In genomic region chr2:5756266-5756665, GRCh38 we compare ENCODE assay signal across 15 cellular contexts.
A peak's percentile ranks its signal among the peaks of the same experiment; 100 is the strongest.
DNase-seq lines count a peak whose midpoint lies in the region; ATAC-seq and TF ChIP-seq lines count a peak whose summit lies in the region.
"Had no signal": no experiment of that assay in that cellular context is flagged by ENCODE, and none has a peak within 500 bp of the region (broad histone marks: within the 10 kb centered on the region; RNA-seq: fewer than 3 reads in every experiment).

No MANE protein-coding gene starts in this region.

- H2BK5ac ChIP-seq in neuronal stem cell (ENCODE audit: low read length), result no peak overlapping the region

- H2AFZ ChIP-seq in neuronal stem cell (ENCODE audit: low read length), result peak overlapping the region; percentile 56

- no peak for ATAC-seq in HG03469 (IDR thresholded peaks at IDR 0.05; ENCODE audit: unreplicated experiment)
- ATAC-seq in natural killer cell treated with Interleukin-12 subunit alpha and Interleukin-12 subunit beta and Interleukin-15 and Interleukin-18, amount 100 ng/mL, for 72 hours, result no peak
- ATAC-seq: CD8-positive, alpha-beta T cell; HepG2 had no signal

- TF ChIP-seq CTCF in type B pancreatic cell (conservative IDR thresholded peaks at IDR 0.05), result no peak

- no peaks in the 10 kb centered on the region for H3K36me3 Mint-ChIP-seq in type B pancreatic cell
- no peaks in the 10 kb centered on the region for H3K36me3 Mint-ChIP-seq in natural killer cell treated with Interleukin-12 subunit alpha and Interleukin-12 subunit beta and Interleukin-15 and Interleukin-18, amount 100 ng/mL, for 72 hours
- H3K36me3 Mint-ChIP-seq in activated CD4-positive, alpha-beta T cell treated with anti-CD3 and anti-CD28 coated beads, Interleukin-2, amount 10 ng/mL, durations not matched to agents 7 days and 5 days (ENCODE audit: low read depth), result no peaks in the 10 kb centered on the region
- H3K36me3 Mint-ChIP-seq: CD14-positive monocyte; CD8-positive, alpha-beta T cell had no signal

- DNase-seq in NCI-H82 (lab: John Stamatoyannopoulos, UW), result peak; percentile 50
- no peak for DNase-seq in NCI-H82 treated with DMSO at 0.1 percent for 48 hours (lab: John Stamatoyannopoulos, UW; ENCODE audit: unreplicated experiment)
- peak; percentile 85 for DNase-seq in left kidney (ENCODE audit: low read depth, low spot score)
- no peak for DNase-seq in neuronal stem cell (ENCODE audit: low spot score)
- DNase-seq in type B pancreatic cell (ENCODE audit: extremely low spot score, unreplicated experiment), result no peak
- no peak for DNase-seq in natural killer cell treated with Interleukin-12 subunit alpha and Interleukin-12 subunit beta and Interleukin-15 and Interleukin-18, amount 100 ng/mL, for 72 hours (ENCODE audit: low spot score)
- DNase-seq in activated CD4-positive, alpha-beta T cell treated with anti-CD3 and anti-CD28 coated beads, Interleukin-2, amount 10 ng/mL, durations not matched to agents 7 days and 5 days, result no peak
- DNase-seq: Caco-2; CD8-positive, alpha-beta T cell; DND-41; GF-D8 had no signal

- H2BK15ac ChIP-seq in neuronal stem cell (ENCODE audit: low read length), result no peak overlapping the region

- H3K4me1 ChIP-seq in neuronal stem cell (ENCODE audit: control insufficient read depth in 2 of 2, insufficient read depth in 1 of 2, low read depth in 1 of 2, low read length in 2 of 2), result peaks cover 9% of the 10 kb centered on the region in 2 donors
- H3K4me1 ChIP-seq: Caco-2 had no signal

- no peak overlapping the region for H2AK5ac ChIP-seq in neuronal stem cell (ENCODE audit: low read depth, low read length)

- H3K27me3 Mint-ChIP-seq in type B pancreatic cell, result peaks cover 4% of the 10 kb centered on the region
- H3K27me3 Mint-ChIP-seq in natural killer cell treated with Interleukin-12 subunit alpha and Interleukin-12 subunit beta and Interleukin-15 and Interleukin-18, amount 100 ng/mL, for 72 hours, result no peaks in the 10 kb centered on the region
- H3K27me3 Mint-ChIP-seq in activated CD4-positive, alpha-beta T cell treated with anti-CD3 and anti-CD28 coated beads, Interleukin-2, amount 10 ng/mL, durations not matched to agents 7 days and 5 days, result no peaks in the 10 kb centered on the region

- no peak overlapping the region for H2BK120ac ChIP-seq in neuronal stem cell (ENCODE audit: low read depth, low read length)

- peak overlapping the region; percentile 76 for H3K4me3 Mint-ChIP-seq in type B pancreatic cell
- no peak overlapping the region for H3K4me3 Mint-ChIP-seq in natural killer cell treated with Interleukin-12 subunit alpha and Interleukin-12 subunit beta and Interleukin-15 and Interleukin-18, amount 100 ng/mL, for 72 hours
- no peak overlapping the region for H3K4me3 Mint-ChIP-seq in activated CD4-positive, alpha-beta T cell treated with anti-CD3 and anti-CD28 coated beads, Interleukin-2, amount 10 ng/mL, durations not matched to agents 7 days and 5 days
- H3K4me3 Mint-ChIP-seq: CD14-positive monocyte; CD8-positive, alpha-beta T cell had no signal

- POLR2A ChIA-PET in activated CD4-positive, alpha-beta T cell treated with anti-CD3 and anti-CD28 coated beads, Interleukin-2, amount 10 ng/mL, durations not matched to agents 7 days and 5 days (lab: Charles Lee), result no interaction called here

- no peak overlapping the region for H3K23ac ChIP-seq in neuronal stem cell (ENCODE audit: low read depth, low read length, poor library complexity)

- no peak overlapping the region for H3K14ac ChIP-seq in neuronal stem cell (ENCODE audit: low read length)

- H3K9me3 Mint-ChIP-seq in type B pancreatic cell, result peaks cover 8% of the 10 kb centered on the region
- peaks cover 7% of the 10 kb centered on the region for H3K9me3 Mint-ChIP-seq in natural killer cell treated with Interleukin-12 subunit alpha and Interleukin-12 subunit beta and Interleukin-15 and Interleukin-18, amount 100 ng/mL, for 72 hours
- no peaks in the 10 kb centered on the region for H3K9me3 Mint-ChIP-seq in activated CD4-positive, alpha-beta T cell treated with anti-CD3 and anti-CD28 coated beads, Interleukin-2, amount 10 ng/mL, durations not matched to agents 7 days and 5 days
- H3K9me3 Mint-ChIP-seq: CD8-positive, alpha-beta T cell had no signal

- H3K9ac ChIP-seq in neuronal stem cell (ENCODE audit: low read depth, low read length, poor library complexity), result no peak overlapping the region

- H3K4me2 ChIP-seq in neuronal stem cell (ENCODE audit: insufficient read depth, low read length, poor library complexity, severe bottlenecking), result no peak overlapping the region

- no peak overlapping the region for H3K18ac ChIP-seq in neuronal stem cell (ENCODE audit: low read length)

- no peaks in the 10 kb centered on the region for H3K27me3 ChIP-seq in neuronal stem cell (ENCODE audit: control insufficient read depth in 3 of 3, insufficient read depth in 3 of 3, low read depth in 1 of 3, low read length in 3 of 3)

- no peak overlapping the region for H3K4ac ChIP-seq in neuronal stem cell (ENCODE audit: low read length)

- no peak overlapping the region for H3K27ac ChIP-seq in neuronal stem cell (replicated peaks; ENCODE audit: low read length)
- H3K27ac ChIP-seq: 22Rv1 had no signal

- H3K36me3 ChIP-seq in neuronal stem cell (replicated peaks in 1 of 2; ENCODE audit: control insufficient read depth in 2 of 2, insufficient read depth in 2 of 2, low read length in 2 of 2), result no peaks in the 10 kb centered on the region

- no peak overlapping the region for H2BK12ac ChIP-seq in neuronal stem cell (ENCODE audit: low read length)

- peak overlapping the region; percentile 77 for H3K27ac Mint-ChIP-seq in type B pancreatic cell
- no peak overlapping the region for H3K27ac Mint-ChIP-seq in natural killer cell treated with Interleukin-12 subunit alpha and Interleukin-12 subunit beta and Interleukin-15 and Interleukin-18, amount 100 ng/mL, for 72 hours
- no peak overlapping the region for H3K27ac Mint-ChIP-seq in activated CD4-positive, alpha-beta T cell treated with anti-CD3 and anti-CD28 coated beads, Interleukin-2, amount 10 ng/mL, durations not matched to agents 7 days and 5 days
- H3K27ac Mint-ChIP-seq: CD14-positive monocyte; CD8-positive, alpha-beta T cell had no signal

- H3K9me3 ChIP-seq in neuronal stem cell (replicated peaks in 1 of 2; ENCODE audit: control insufficient read depth in 2 of 2, insufficient read depth in 1 of 2, low read depth in 1 of 2, low read length in 2 of 2), result peaks cover 0 to 8% of the 10 kb centered on the region in 2 donors
- H3K9me3 ChIP-seq: Caco-2 had no signal

- H3K4me1 Mint-ChIP-seq in type B pancreatic cell (ENCODE audit: unreplicated experiment), result peaks cover 27% of the 10 kb centered on the region
- no peaks in the 10 kb centered on the region for H3K4me1 Mint-ChIP-seq in natural killer cell treated with Interleukin-12 subunit alpha and Interleukin-12 subunit beta and Interleukin-15 and Interleukin-18, amount 100 ng/mL, for 72 hours (ENCODE audit: low read depth in 2 of 2)
- H3K4me1 Mint-ChIP-seq in activated CD4-positive, alpha-beta T cell treated with anti-CD3 and anti-CD28 coated beads, Interleukin-2, amount 10 ng/mL, durations not matched to agents 7 days and 5 days, result no peaks in the 10 kb centered on the region
- H3K4me1 Mint-ChIP-seq: CD14-positive monocyte had no signal

- H3K79me1 ChIP-seq in neuronal stem cell (ENCODE audit: low read depth, low read length), result no peaks in the 10 kb centered on the region

- WGBS in neuronal stem cell (ENCODE audit: extremely low coverage in 2 of 2, insufficient read length in 2 of 2, insufficient replicate concordance in 1 of 2), 2 donors, result no CpG with 5 or more reads among the region's 14 CpGs

- CTCF ChIA-PET in activated CD4-positive, alpha-beta T cell treated with anti-CD3 and anti-CD28 coated beads, Interleukin-2, amount 10 ng/mL, durations not matched to agents 7 days and 5 days (lab: Charles Lee), result no interaction called here

- no peak overlapping the region for H3K4me3 ChIP-seq in neuronal stem cell (ENCODE audit: low read length in 2 of 2)

- H4K8ac ChIP-seq in neuronal stem cell (ENCODE audit: low read depth, low read length), result no peak overlapping the region

- no peak overlapping the region for H4K91ac ChIP-seq in neuronal stem cell (ENCODE audit: low read depth, low read length, poor library complexity)

Comparison
In these comparisons a context has a peak if more than half of its experiments do, and no peak if none do; other contexts are left out.
1. DNase-seq: peak in NCI-H82 (single experiment) and left kidney (single experiment); none in NCI-H82 treated with DMSO at 0.1 percent for 48 hours (single experiment), neuronal stem cell (single experiment), type B pancreatic cell (single experiment), natural killer cell treated with Interleukin-12 subunit alpha and Interleukin-12 subunit beta and Interleukin-15 and Interleukin-18, amount 100 ng/mL, for 72 hours (single experiment) and activated CD4-positive, alpha-beta T cell treated with anti-CD3 and anti-CD28 coated beads, Interleukin-2, amount 10 ng/mL, durations not matched to agents 7 days and 5 days (single experiment).